ENCODE assay signal across 8 cellular contexts in genomic region chr9:95167998-95168397, GRCh38.
DNase-seq lines count a peak whose midpoint lies in the region; ATAC-seq and TF ChIP-seq lines count a peak whose summit lies in the region.

No MANE protein-coding gene starts in this region.

- no peak overlapping the region for H3K9ac ChIP-seq in parathyroid adenoma

- DNase-seq in AG09319 (ENCODE audit: extremely low read depth, low read depth) (peak; percentile 71), GM19240 (ENCODE audit: insufficient read length, low spot score) (peak; percentile 7), NCI-H774 (lab: John Stamatoyannopoulos, UW) (peak; percentile 10), fibroblast of gingiva (ENCODE audit: low read depth) (peak; percentile 83)
- peak in 2 of 3 experiments; percentile 12 to 56 for DNase-seq in activated CD8-positive, alpha-beta memory T cell treated with anti-CD3 and anti-CD28 coated beads for 48 hours (ENCODE audit: low read depth in 2 of 3, low spot score in 2 of 3)

- H3K4me3 ChIP-seq in parathyroid adenoma (ENCODE audit: low read depth, low read length), result no peak overlapping the region

- no peak overlapping the region for H3K4me2 ChIP-seq in parathyroid adenoma (ENCODE audit: low read length)

- peaks cover 3% of the 10 kb centered on the region for H3K4me1 ChIP-seq in parathyroid adenoma

- H3K9me3 ChIP-seq in parathyroid adenoma (ENCODE audit: control insufficient read depth, low read length), result no peaks in the 10 kb centered on the region

- ATAC-seq in GM19467 (IDR thresholded peaks at IDR 0.05; ENCODE audit: unreplicated experiment) (no peak), GM21381 (IDR thresholded peaks at IDR 0.05; ENCODE audit: unreplicated experiment) (no peak)

- TF ChIP-seq CTCF in AG09319 (IDR thresholded peaks at IDR 0.05; ENCODE audit: low read depth, low read length) (peak; percentile 88), parathyroid adenoma (IDR thresholded peaks at IDR 0.05) (peak; percentile 83)

- no peaks in the 10 kb centered on the region for H3K27me3 ChIP-seq in parathyroid adenoma (ENCODE audit: control insufficient read depth, insufficient read depth, low read length)

- no peaks in the 10 kb centered on the region for H3K36me3 ChIP-seq in parathyroid adenoma (ENCODE audit: control insufficient read depth, insufficient read depth, low read length)

- H2AFZ ChIP-seq in parathyroid adenoma, result peak overlapping the region; percentile 62

- no peaks in the 10 kb centered on the region for H3K79me2 ChIP-seq in parathyroid adenoma

- no peak overlapping the region for H3K27ac ChIP-seq in parathyroid adenoma

Comparison
In these comparisons a context has a peak if more than half of its experiments do, and no peak if none do; other contexts are left out.
1. DNase-seq: peak in every context shown above with its lines; median percentile 83 in fibroblast of gingiva; 71 in AG09319; 34 in activated CD8-positive, alpha-beta memory T cell treated with anti-CD3 and anti-CD28 coated beads for 48 hours; 10 in NCI-H774; 7 in GM19240.